Comparison of ENCODE assay signal across 19 cellular contexts in genomic region chr4:25817059-25817681, GRCh38. TPM values are rescaled to one million over a fixed set of nuclear protein-coding genes. Genes with fewer than 3 reads are reported as not detected.
A peak's percentile ranks its signal among the peaks of the same experiment; 100 is the strongest.
DNase-seq lines count a peak whose midpoint lies in the region; ATAC-seq, FAIRE-seq and TF ChIP-seq lines count a peak whose summit lies in the region.
"Had no signal": no experiment of that assay in that cellular context is flagged by ENCODE, and none has a peak within 500 bp of the region (broad histone marks: within the 10 kb centered on the region; RNA-seq: fewer than 3 reads in every experiment).

No MANE protein-coding gene starts in this region.

- H2AFZ ChIP-seq in PC-3 (ENCODE audit: low read length) = peak overlapping the region; percentile 46; the same call in 1 of the 2 replicates
- no peak overlapping the region for H2AFZ ChIP-seq in osteoblast (ENCODE audit: low read length)

- CTCF ChIA-PET in PC-3 (lab: Charles Lee) = no interaction called here

- H3K9ac ChIP-seq in PC-3 (ENCODE audit: low read length) = no peak overlapping the region
- H3K9ac ChIP-seq: BLaER1 had no signal

- peak; percentile 77 for ATAC-seq in PC-3
- no peak for ATAC-seq in HG03442 (IDR thresholded peaks at IDR 0.05; ENCODE audit: unreplicated experiment)
- no peak for ATAC-seq in natural killer cell
- ATAC-seq: Right ventricle myocardium inferior; stimulated activated naive CD8-positive, alpha-beta T cell treated with anti-CD3 and anti-CD28 coated beads, Interleukin-15, amount 100 ng/mL, for 72 hours had no signal

- peaks cover 27% of the 10 kb centered on the region for H3K36me3 Mint-ChIP-seq in natural killer cell

- H3K4me2 ChIP-seq in PC-3 (ENCODE audit: low read length) (peak overlapping the region; percentile 47), osteoblast (ENCODE audit: insufficient read depth, low read length) (peak overlapping the region; percentile 71)
- H3K4me2 ChIP-seq: BLaER1 had no signal

- POLR2A ChIA-PET in PC-3 (lab: Charles Lee; ENCODE audit: unreplicated experiment) = no interaction called here

- H3K27me3 ChIP-seq in PC-3 (ENCODE audit: low read length) = no peaks in the 10 kb centered on the region
- no peaks in the 10 kb centered on the region for H3K27me3 ChIP-seq in osteoblast (ENCODE audit: insufficient read depth, low read length)
- H3K27me3 ChIP-seq: BLaER1 had no signal

- no peak for FAIRE-seq in urothelium cell line (lab: Jason Lieb, UNC)
- FAIRE-seq: GM12891, small intestine had no signal

- no peaks in the 10 kb centered on the region for H3K9me3 Mint-ChIP-seq in natural killer cell
- H3K9me3 Mint-ChIP-seq: activated CD4-positive, alpha-beta T cell treated with anti-CD3 and anti-CD28 coated beads, Interleukin-2, amount 10 ng/mL, durations not matched to agents 7 days and 5 days; dendritic cell treated with granulocyte-macrophage colony-stimulating factor and Interleukin-4, amounts not matched to agents 40 ng/mL and 50 ng/mL, for 4 days; stimulated activated naive CD8-positive, alpha-beta T cell treated with anti-CD3 and anti-CD28 coated beads, Interleukin-15, amount 100 ng/mL, for 72 hours had no signal

- H3K79me2 ChIP-seq in PC-3 (ENCODE audit: low read length) (no peaks in the 10 kb centered on the region), osteoblast (ENCODE audit: insufficient read depth, low read length) (no peaks in the 10 kb centered on the region)

- no peaks in the 10 kb centered on the region for H3K9me2 ChIP-seq in PC-3 (replicated peaks; ENCODE audit: low read length)

- TF ChIP-seq CTCF in PC-3 (conservative IDR thresholded peaks at IDR 0.05; ENCODE audit: low read depth, low read length) (no peak), epithelial cell of esophagus (IDR thresholded peaks at IDR 0.05; ENCODE audit: insufficient read depth, low read depth, low read length, missing control alignments) (no peak), osteoblast (IDR thresholded peaks at IDR 0.05; ENCODE audit: extremely low read depth, low read depth, low read length) (no peak), natural killer cell (IDR thresholded peaks at IDR 0.05) (no peak)

- H3K4me3 ChIP-seq in PC-3 (ENCODE audit: low read length) (no peak overlapping the region), epithelial cell of esophagus (ENCODE audit: low read length) (no peak overlapping the region), osteoblast (ENCODE audit: insufficient read depth, low read length) (no peak overlapping the region)
- H3K4me3 ChIP-seq: BLaER1 had no signal

- no peaks in the 10 kb centered on the region for H3K9me3 ChIP-seq in PC-3 (ENCODE audit: low read length)
- H3K9me3 ChIP-seq in osteoblast (ENCODE audit: low read depth, low read length) = no peaks in the 10 kb centered on the region
- H3K9me3 ChIP-seq: BLaER1 had no signal

- no TSS peak for BruUV-seq in PC-3 (replicated peaks; lab: Mats Ljungman, UMichigan)

- H3K4me1 Mint-ChIP-seq in natural killer cell = peaks cover 0 to 5% of the 10 kb centered on the region in 2 donors
- H3K4me1 Mint-ChIP-seq: activated CD4-positive, alpha-beta T cell treated with anti-CD3 and anti-CD28 coated beads, Interleukin-2, amount 10 ng/mL, durations not matched to agents 7 days and 5 days; stimulated activated naive CD8-positive, alpha-beta T cell treated with anti-CD3 and anti-CD28 coated beads, Interleukin-15, amount 100 ng/mL, for 72 hours had no signal

- H3K36me3 ChIP-seq in PC-3 (ENCODE audit: low read depth, low read length) (no peaks in the 10 kb centered on the region), osteoblast (ENCODE audit: insufficient read depth, low read length) (peaks cover 23% of the 10 kb centered on the region)

- DNase-seq in EH (ENCODE audit: low read depth) = peak; percentile 89
- DNase-seq in PC-3 = peak; percentile 85
- DNase-seq in epithelial cell of esophagus (ENCODE audit: low read depth) = peak; percentile 71
- peak; percentile 71 for DNase-seq in osteoblast (ENCODE audit: insufficient read length, low spot score, missing footprints)
- no peak for DNase-seq in NCI-H1105 treated with DMSO at 0.1 percent for 48 hours (lab: John Stamatoyannopoulos, UW)
- DNase-seq in urothelium cell line (ENCODE audit: low spot score) = no peak
- DNase-seq in natural killer cell = no peak
- DNase-seq: activated CD4-positive, alpha-beta T cell treated with anti-CD3 and anti-CD28 coated beads, Interleukin-2, amount 10 ng/mL, durations not matched to agents 7 days and 5 days; activated T-cell treated with anti-CD3 and anti-CD28 coated beads, Interleukin-2, amount 50 U/mL, for 1 hour; DMS79 treated with DMSO at 0.1 percent for 48 hours; nucleus accumbens; small intestine; stimulated activated naive CD8-positive, alpha-beta T cell treated with anti-CD3 and anti-CD28 coated beads, Interleukin-15, amount 100 ng/mL, for 72 hours; T-helper 9 cell had no signal

- peak overlapping the region; percentile 60 for H3K27ac ChIP-seq in PC-3 (ENCODE audit: low read length)
- peak overlapping the region; percentile 79 for H3K27ac ChIP-seq in osteoblast (ENCODE audit: low read depth, low read length)
- H3K27ac ChIP-seq: BLaER1 had no signal

- H3K27ac Mint-ChIP-seq in natural killer cell = no peak overlapping the region
- H3K27ac Mint-ChIP-seq: activated CD4-positive, alpha-beta T cell treated with anti-CD3 and anti-CD28 coated beads, Interleukin-2, amount 10 ng/mL, durations not matched to agents 7 days and 5 days; dendritic cell treated with granulocyte-macrophage colony-stimulating factor and Interleukin-4, amounts not matched to agents 40 ng/mL and 50 ng/mL, for 4 days; stimulated activated naive CD8-positive, alpha-beta T cell treated with anti-CD3 and anti-CD28 coated beads, Interleukin-15, amount 100 ng/mL, for 72 hours had no signal

- H3F3A ChIP-seq in PC-3 (ENCODE audit: low read length, unreplicated experiment) = peaks cover 12% of the 10 kb centered on the region

- H4K20me1 ChIP-seq in PC-3 (ENCODE audit: low read length) (no peaks in the 10 kb centered on the region), osteoblast (ENCODE audit: insufficient read depth, low read length) (no peaks in the 10 kb centered on the region)
- H4K20me1 ChIP-seq: BLaER1 had no signal

- H3K4me1 ChIP-seq in PC-3 (ENCODE audit: insufficient read depth, low read length) = peaks cover 54% of the 10 kb centered on the region
- H3K4me1 ChIP-seq in osteoblast (ENCODE audit: insufficient read depth, low read length) = peaks cover 66% of the 10 kb centered on the region
- H3K4me1 ChIP-seq: BLaER1 had no signal

- H3K27me3 Mint-ChIP-seq in natural killer cell (ENCODE audit: low read depth in 2 of 2) = no peaks in the 10 kb centered on the region
- H3K27me3 Mint-ChIP-seq: activated CD4-positive, alpha-beta T cell treated with anti-CD3 and anti-CD28 coated beads, Interleukin-2, amount 10 ng/mL, durations not matched to agents 7 days and 5 days; dendritic cell treated with granulocyte-macrophage colony-stimulating factor and Interleukin-4, amounts not matched to agents 40 ng/mL and 50 ng/mL, for 4 days; stimulated activated naive CD8-positive, alpha-beta T cell treated with anti-CD3 and anti-CD28 coated beads, Interleukin-15, amount 100 ng/mL, for 72 hours had no signal

- intact Hi-C loops in PC-3 (cut with micrococcal nuclease) (loop anchor here (2.0 kb wide), 1 partner anchor 46 kb away; the partner anchor contains the start of gene SEL1L3), natural killer cell (cut with micrococcal nuclease) (no loop called here)

- H3K4me3 Mint-ChIP-seq in natural killer cell = no peak overlapping the region
- H3K4me3 Mint-ChIP-seq: activated CD4-positive, alpha-beta T cell treated with anti-CD3 and anti-CD28 coated beads, Interleukin-2, amount 10 ng/mL, durations not matched to agents 7 days and 5 days; dendritic cell treated with granulocyte-macrophage colony-stimulating factor and Interleukin-4, amounts not matched to agents 40 ng/mL and 50 ng/mL, for 4 days; stimulated activated naive CD8-positive, alpha-beta T cell treated with anti-CD3 and anti-CD28 coated beads, Interleukin-15, amount 100 ng/mL, for 72 hours had no signal

RNA-seq across cellular contexts. Expression of gene SEL1L3, which starts 45.6 kb away (rescaled TPM):
- total RNA-seq in PC-3 (2014; rRNA removed) = 31.9 and 36.1 TPM in 2 replicates
- total RNA-seq in osteoblast = 66.6 and 83.6 TPM in 2 replicates
- total RNA-seq in natural killer cell = 10 to 100 TPM; 45.4 to 61.0 (median 45.7) TPM

Comparison
In these comparisons a context has a peak if more than half of its experiments do, and no peak if none do; other contexts are left out.
1. DNase-seq: peak in EH (single experiment), PC-3 (single experiment), epithelial cell of esophagus (single experiment) and osteoblast (single experiment); none in NCI-H1105 treated with DMSO at 0.1 percent for 48 hours (single experiment), urothelium cell line (single experiment) and natural killer cell (single experiment).